9 cellular contexts compared by ENCODE assay signal in genomic region chr7:91266067-91266930, GRCh38. TPM values are rescaled to one million over a fixed set of nuclear protein-coding genes. Genes with fewer than 3 reads are reported as not detected.
DNase-seq lines count a peak whose midpoint lies in the region; ATAC-seq, FAIRE-seq and TF ChIP-seq lines count a peak whose summit lies in the region.
"Had no signal": no experiment of that assay in that cellular context is flagged by ENCODE, and none has a peak within 500 bp of the region (broad histone marks: within the 10 kb centered on the region; RNA-seq: fewer than 3 reads in every experiment).

No MANE protein-coding gene starts in this region.

- H3K27me3 Mint-ChIP-seq in HFFc6 (ENCODE audit: insufficient read depth): peaks cover 2% of the 10 kb centered on the region; the same call in 1 of the 2 replicates
- peaks cover 36 to 43% of the 10 kb centered on the region in 2 donors for H3K27me3 Mint-ChIP-seq in stimulated activated naive B cell treated with anti-CD40 and anti-IgM and Interleukin-4, amounts not matched to agents 10 μg/mL and 1 μg/mL and 100 μg/mL, for 72 hours

- no peak overlapping the region for H3K27ac ChIP-seq in GM12878 (ENCODE audit: control insufficient read depth, insufficient read depth)

- 90% methylated on average over 58 of the region's 58 CpGs for WGBS in GM12878 (ENCODE audit: insufficient coverage, insufficient replicate concordance, low lambda C conversion rate, missing lambda C conversion rate)

- H3K4me1 Mint-ChIP-seq in HFFc6 (ENCODE audit: low read depth): peaks cover 31% of the 10 kb centered on the region
- H3K4me1 Mint-ChIP-seq in stimulated activated naive B cell treated with anti-CD40 and anti-IgM and Interleukin-4, amounts not matched to agents 10 μg/mL and 1 μg/mL and 100 μg/mL, for 72 hours: peaks cover 10 to 20% of the 10 kb centered on the region in 2 donors

- peaks cover 16% of the 10 kb centered on the region for H3K36me3 Mint-ChIP-seq in HFFc6 (ENCODE audit: low read depth)
- peaks cover 6 to 8% of the 10 kb centered on the region in 2 donors for H3K36me3 Mint-ChIP-seq in stimulated activated naive B cell treated with anti-CD40 and anti-IgM and Interleukin-4, amounts not matched to agents 10 μg/mL and 1 μg/mL and 100 μg/mL, for 72 hours

- no peaks in the 10 kb centered on the region for H3K9me3 Mint-ChIP-seq in HFFc6
- no peaks in the 10 kb centered on the region for H3K9me3 Mint-ChIP-seq in stimulated activated naive B cell treated with anti-CD40 and anti-IgM and Interleukin-4, amounts not matched to agents 10 μg/mL and 1 μg/mL and 100 μg/mL, for 72 hours

- intact Hi-C loops in GM12878 (cut with micrococcal nuclease; ENCODE audit: unreplicated experiment): loop anchor here (10.0 kb wide), 1 partner anchor 561 kb away; no protein-coding TSS in a partner anchor

- H3K4me3 ChIP-seq in GM12878: no peak overlapping the region

- H3K27me3 ChIP-seq in GM12878 (replicated peaks in 1 of 2; ENCODE audit: control insufficient read depth in 2 of 2, insufficient read depth in 2 of 2, low read length in 1 of 2): peaks cover 6 to 8% of the 10 kb centered on the region in 2 experiments

- no peaks in the 10 kb centered on the region for H3K79me2 ChIP-seq in GM12878 (ENCODE audit: control insufficient read depth, insufficient read depth, low read length)

- peaks cover 6% of the 10 kb centered on the region; the same call in 1 of the 2 replicates for H3K4me1 ChIP-seq in GM12878 (ENCODE audit: control insufficient read depth, insufficient read depth, low read length)

- POLR2A ChIA-PET in GM12878 (lab: Charles Lee): no interaction called here

- SMC1A ChIA-PET in GM12878 (lab: Charles Lee; ENCODE audit: uncharacterized antibody, unreplicated experiment): no interaction called here

- FAIRE-seq in GM12878 (lab: Jason Lieb, UNC): no peak

- no peak for TF ChIP-seq RAD21 in GM12878 (IDR thresholded peaks at IDR 0.05; ENCODE audit: insufficient read depth, low read depth, low read length)

- TF ChIP-seq CTCF in HFFc6 (IDR thresholded peaks at IDR 0.05) (no peak), GM12878 (IDR thresholded peaks at IDR 0.05 in 2 of 3, conservative IDR thresholded peaks at IDR 0.05 in 1 of 3; ENCODE audit: control insufficient read depth in 2 of 3, extremely low read depth in 1 of 3, insufficient read depth in 1 of 3, low read depth in 3 of 3, low read length in 3 of 3) (no peak)

- RAD21 ChIA-PET in GM12878 (lab: Charles Lee; ENCODE audit: unreplicated experiment): no interaction called here

- ATAC-seq in GM12878: no peak
- ATAC-seq in stimulated activated naive B cell treated with anti-CD40 and anti-IgM and Interleukin-4, amounts not matched to agents 10 μg/mL and 1 μg/mL and 100 μg/mL, for 72 hours (replicated peaks): no peak

- no peak overlapping the region for H3K9ac ChIP-seq in GM12878 (ENCODE audit: control insufficient read depth, insufficient read depth, low read length)

- DNase-seq in HFFc6: no peak
- no peak for DNase-seq in GM12878 (ENCODE audit: low read depth, low spot score)
- peak; percentile 58 for DNase-seq in islet precursor cell
- no peak for DNase-seq in stimulated activated naive B cell treated with anti-CD40 and anti-IgM and Interleukin-4, amounts not matched to agents 10 μg/mL and 1 μg/mL and 100 μg/mL, for 72 hours
- no peak for DNase-seq in NCI-H524 treated with DMSO at 0.1 percent for 48 hours (lab: John Stamatoyannopoulos, UW)
- DNase-seq in DMS114 treated with DMSO at 0.1 percent for 48 hours (lab: John Stamatoyannopoulos, UW; ENCODE audit: unreplicated experiment): no peak
- DNase-seq in NCI-H2196 treated with DMSO at 0.1 percent for 48 hours (lab: John Stamatoyannopoulos, UW; ENCODE audit: unreplicated experiment): no peak
- no peak for DNase-seq in stimulated activated CD4-positive, alpha-beta T cell treated with anti-CD3 and anti-CD28 coated beads, Interleukin-4, amount 100 ng/mL, for 24 hours
- DNase-seq: stimulated activated CD4-positive, alpha-beta T cell treated with anti-CD3 and anti-CD28 coated beads, Interleukin-2, amount 100 ng/mL, for 48 hours had no signal

- no peak for TF ChIP-seq POLR2A in GM12878 (IDR thresholded peaks at IDR 0.05; ENCODE audit: low read depth, low read length)

- no peak for TF ChIP-seq EP300 in GM12878 (IDR thresholded peaks at IDR 0.05; ENCODE audit: borderline replicate concordance in 1 of 2, control insufficient read depth in 1 of 2, low read depth in 2 of 2, low read length in 2 of 2)

- CTCF ChIA-PET in GM12878 (lab: Yijun Ruan, JAX): interaction anchor here (0.9 kb wide), 1 partner anchor 23 kb away, joined by 3 read pairs; no protein-coding TSS in a partner anchor

- in situ Hi-C loops in GM12878 (cut with MboI): loop anchor here (25.0 kb wide), 1 partner anchor 579 kb away; no protein-coding TSS in a partner anchor

- peaks cover 2% of the 10 kb centered on the region; the same call in 1 of the 3 replicates for H3K9me3 ChIP-seq in GM12878 (replicated peaks; ENCODE audit: control insufficient read depth, insufficient read depth, low read length)

- H3K4me2 ChIP-seq in GM12878 (ENCODE audit: control insufficient read depth, insufficient read depth): peak overlapping the region; percentile 99

- H3K27ac Mint-ChIP-seq in HFFc6: peak overlapping the region; percentile 18; the same call in 1 of the 2 replicates
- H3K27ac Mint-ChIP-seq in stimulated activated naive B cell treated with anti-CD40 and anti-IgM and Interleukin-4, amounts not matched to agents 10 μg/mL and 1 μg/mL and 100 μg/mL, for 72 hours: no peak overlapping the region

- H3K4me3 Mint-ChIP-seq in HFFc6: peak overlapping the region; percentile 96
- peak overlapping the region; percentile 91 to 93 for H3K4me3 Mint-ChIP-seq in stimulated activated naive B cell treated with anti-CD40 and anti-IgM and Interleukin-4, amounts not matched to agents 10 μg/mL and 1 μg/mL and 100 μg/mL, for 72 hours

- no peaks in the 10 kb centered on the region for H4K20me1 ChIP-seq in GM12878 (ENCODE audit: control insufficient read depth, insufficient read depth)

- no peak overlapping the region for H2AFZ ChIP-seq in GM12878 (ENCODE audit: control insufficient read depth, low read depth, low read length)

- no peaks in the 10 kb centered on the region for H3K36me3 ChIP-seq in GM12878 (ENCODE audit: control insufficient read depth in 2 of 2, insufficient read depth in 2 of 2, low read length in 1 of 2)

- BruUV-seq in GM12878 (replicated peaks; lab: Mats Ljungman, UMichigan): no TSS peak

TF ChIP-seq in GM12878, 131 proteins besides CTCF, POLR2A, EP300 and RAD21 (continues in another document):
- TF ChIP-seq ZNF24 (IDR thresholded peaks at IDR 0.05) (no peak), SP1 (IDR thresholded peaks at IDR 0.05; ENCODE audit: low read depth, low read length) (no peak), CHD2 (IDR thresholded peaks at IDR 0.05; ENCODE audit: borderline replicate concordance, low read depth, low read length) (no peak), SMAD5 (IDR thresholded peaks at IDR 0.05; ENCODE audit: low read depth) (no peak), MYB (IDR thresholded peaks at IDR 0.05; ENCODE audit: borderline replicate concordance, low read depth, low read length) (no peak), CBX3 (IDR thresholded peaks at IDR 0.05; ENCODE audit: borderline replicate concordance, low read depth) (no peak), SUPT20H (IDR thresholded peaks at IDR 0.05; ENCODE audit: borderline replicate concordance, control insufficient read depth, low read depth, low read length) (no peak), NFYA (IDR thresholded peaks at IDR 0.05; ENCODE audit: borderline replicate concordance, low read depth, low read length) (no peak), TCF3 (IDR thresholded peaks at IDR 0.05; ENCODE audit: borderline replicate concordance, insufficient read depth, low read depth, low read length) (no peak), ELK1 (IDR thresholded peaks at IDR 0.05; ENCODE audit: low read depth, low read length) (no peak)

RNA-seq across cellular contexts. Expression of gene FZD1, which starts 2.1 kb away (rescaled TPM):
- 10 to 100 TPM in 3 of 6 experiments, 1 to 10 TPM in 3; 9.0 to 11.1 (median 9.9) TPM for total RNA-seq in HFFc6 (2021; fragmentation: NEBNext Ultra II Directional; extraction: Animal tissue kit (Norgen Biotek cat#: 25700))
- 0.86 and 0.88 TPM in 2 replicates for total RNA-seq in GM12878 (2013; cell fraction: nucleolus; rRNA removed)
- total RNA-seq in GM12878 (2014; rRNA removed) (0.40 and 0.44 TPM in 2 replicates), GM12878 (2014; rRNA removed; fragmentation: Illumina TruSeq; extraction: Trizol) (0.18 and 0.23 TPM in 2 replicates), GM12878 (2021) (0.56 TPM in 2 replicates)
- polyA plus RNA-seq in GM12878 (2011; ENCODE audit: low read depth): 0.14 TPM
- polyA plus RNA-seq in GM12878 (2011; rRNA removed) (0.13 and 0.18 TPM in 2 replicates), GM12878 (2014; fragmentation: Illumina TruSeq; extraction: Trizol) (0.08 and 0.12 TPM in 2 replicates), GM12878 (2014; fragmentation: Nextera tagmentation; extraction: Ambion mirVana) (under 1 TPM; 0.07 to 0.10 TPM), GM12878 (2014; rRNA removed) (0.28 and 0.37 TPM in 2 replicates), GM12878 (2016; fragmentation: Nextera tagmentation; extraction: Ambion mirVana) (under 1 TPM; 0.18 to 0.39 TPM)
- polyA plus RNA-seq in GM12878 (2011; cell fraction: cytosol; rRNA removed): 0.15 and 0.20 TPM in 2 replicates
- polyA plus RNA-seq in GM12878 (2011; cell fraction: nucleus; rRNA removed): 0.16 and 0.23 TPM in 2 replicates
- 0.31 and 0.44 TPM in 2 replicates for polyA plus RNA-seq in GM12878 (2012)
- 0.22 and 0.46 TPM in 2 replicates for polyA minus RNA-seq in GM12878 (2011; rRNA and poly(A)+ RNA removed)
- polyA minus RNA-seq in GM12878 (2011; cell fraction: cytosol; rRNA and poly(A)+ RNA removed): 0.21 and 0.27 TPM in 2 replicates
- polyA minus RNA-seq in GM12878 (2011; cell fraction: nucleus; rRNA and poly(A)+ RNA removed): 0.48 and 0.77 TPM in 2 replicates

Comparison
In these comparisons a context has a peak if more than half of its experiments do, and no peak if none do; other contexts are left out.
1. RNA of gene FZD1, which starts 2.1 kb away (total RNA-seq): 9.0 to 11.1 TPM in HFFc6; 0.18 to 0.88 TPM in GM12878; every median in the first group is over 4 times any median in the second.